In the genomic region with DNA sequence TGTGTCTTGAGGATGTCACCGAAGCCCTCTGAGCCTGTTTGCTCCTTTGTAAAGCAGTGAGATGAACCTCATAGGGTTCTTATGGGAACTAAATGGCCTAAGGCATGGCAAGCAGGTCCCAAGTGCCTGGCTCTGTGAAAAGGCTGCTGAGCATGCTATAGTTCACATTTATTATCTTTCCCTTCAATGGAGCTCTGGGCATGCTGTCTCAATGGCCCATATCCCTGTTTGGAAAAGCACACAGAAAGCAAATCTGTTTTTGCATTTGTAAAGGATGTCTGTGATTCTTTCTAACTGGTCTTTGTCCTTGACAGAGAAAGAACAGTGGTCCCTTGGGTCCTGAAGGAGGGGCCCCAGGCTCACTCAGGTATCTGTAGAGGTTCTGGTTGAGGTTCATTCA, we compare ENCODE assay signal across 11 cellular contexts. TPM values are rescaled to one million over a fixed set of nuclear protein-coding genes. Genes with fewer than 3 reads are reported as not detected.
"Had no signal": no experiment of that assay in that cellular context is flagged by ENCODE, and none has a peak within 500 bp of the region (broad histone marks: within the 10 kb centered on the region; RNA-seq: fewer than 3 reads in every experiment).

No MANE protein-coding gene starts in this region.

- DNase-seq: GM23248, GOT3, H7, H9, HCEC 1CT, HFFc6 had no signal

- H3K27ac ChIP-seq: GM23248 had no signal

- H3K4me3 ChIP-seq: GM23248, GM23338 had no signal

- H2AFZ ChIP-seq: GM23248, GM23338 had no signal

- H3K9ac ChIP-seq: GM23248 had no signal

- ATAC-seq: GM23338, HCT116 had no signal

- FAIRE-seq: H1, H54 had no signal

- H3K4me2 ChIP-seq: GM23338 had no signal

RNA-seq across cellular contexts. Expression of a gene that starts 28.0 kb away (rescaled TPM):
- total RNA-seq: GM23248, GM23338, H4, H7, H9, HFFc6 had no signal
- polyA plus RNA-seq: GM23248, GM23338 had no signal
